3 cellular contexts compared by ENCODE assay signal in genomic region chr11:77551426-77551825, GRCh38. TPM values are rescaled to one million over a fixed set of nuclear protein-coding genes. Genes with fewer than 3 reads are reported as not detected.
A peak's percentile ranks its signal among the peaks of the same experiment; 100 is the strongest.
DNase-seq lines count a peak whose midpoint lies in the region; TF ChIP-seq lines count a peak whose summit lies in the region.
"Not testable (repeated sequence)": the region's sequence is repeated elsewhere in the genome, so short reads cannot be mapped to it uniquely, and the experiment has no call there.
"Had no signal": no experiment of that assay in that cellular context is flagged by ENCODE, and none has a peak within 500 bp of the region (broad histone marks: within the 10 kb centered on the region; RNA-seq: fewer than 3 reads in every experiment).

No MANE protein-coding gene starts in this region.

- not testable (repeated sequence) for H3K9me3 Mint-ChIP-seq in osteocyte (ENCODE audit: unreplicated experiment)

- TF ChIP-seq CTCF in osteocyte (IDR thresholded peaks at IDR 0.05), result not testable (repeated sequence)

- H3K27ac Mint-ChIP-seq in osteocyte (ENCODE audit: unreplicated experiment), result not testable (repeated sequence)

- H3K27me3 Mint-ChIP-seq in osteocyte (ENCODE audit: unreplicated experiment), result not testable (repeated sequence)

- not testable (repeated sequence) for H3K4me3 Mint-ChIP-seq in osteocyte (ENCODE audit: unreplicated experiment)

- not testable (repeated sequence) for H3K4me1 Mint-ChIP-seq in osteocyte (ENCODE audit: unreplicated experiment)

- not testable (repeated sequence) for H3K36me3 Mint-ChIP-seq in osteocyte (ENCODE audit: unreplicated experiment)

- peak; percentile 60 for DNase-seq in osteocyte (ENCODE audit: extremely low spot score, unreplicated experiment)

RNA-seq across cellular contexts. Expression of gene AQP11, which starts 38.3 kb away (rescaled TPM):
- total RNA-seq in osteocyte, result 0.76 and 0.91 TPM in 2 replicates
- total RNA-seq: CD4-positive, alpha-beta T cell; CD4-positive, CD25-positive, alpha-beta regulatory T cell had no signal
